ENCODE assay signal across 20 cellular contexts in genomic region chr10:83984256-83984640, GRCh38.
"Had no signal": no experiment of that assay in that cellular context is flagged by ENCODE, and none has a peak within 500 bp of the region (broad histone marks: within the 10 kb centered on the region; RNA-seq: fewer than 3 reads in every experiment).

No MANE protein-coding gene starts in this region.

- H3K9ac ChIP-seq: neural progenitor cell had no signal

- H3K4me3 ChIP-seq: colonic mucosa, hepatocyte, mucosa of descending colon, neural progenitor cell, ovary, prostate gland, smooth muscle cell, suprapubic skin, thyroid gland, upper lobe of left lung, uterus had no signal

- H3K27ac Mint-ChIP-seq: natural killer cell, neural progenitor cell had no signal

- H3K79me2 ChIP-seq: hepatocyte had no signal

- H3K4me1 ChIP-seq: colonic mucosa, prostate gland, thyroid gland, upper lobe of left lung, uterus had no signal

- H3K4me2 ChIP-seq: hepatocyte, neural progenitor cell, smooth muscle cell had no signal

- H3K27me3 ChIP-seq: colonic mucosa, hepatocyte, neural progenitor cell, ovary, suprapubic skin, thyroid gland, upper lobe of left lung, uterus had no signal

- H3K4me3 Mint-ChIP-seq: natural killer cell, neural progenitor cell had no signal

- H3K9me3 Mint-ChIP-seq: natural killer cell, neural progenitor cell had no signal

- DNase-seq: colonic mucosa; erythroblast; foreskin melanocyte; head of caudate nucleus; left colon; left ventricle myocardium superior; mucosa of descending colon; natural killer cell; nucleus accumbens; ovary; stimulated activated CD4-positive, alpha-beta T cell treated with anti-CD3 and anti-CD28 coated beads, Interleukin-2, amount 100 ng/mL, for 48 hours; stimulated activated naive CD8-positive, alpha-beta T cell treated with anti-CD3 and anti-CD28 coated beads, Interleukin-15, Interleukin-2, amounts not matched to agents 100 U/mL and 50 U/mL, for 24 hours; thyroid gland; upper lobe of left lung; uterus had no signal

- H3K36me3 ChIP-seq: colonic mucosa, neural progenitor cell, ovary, prostate gland, suprapubic skin, thyroid gland, upper lobe of left lung, uterus had no signal

- H3K27ac ChIP-seq: colonic mucosa, hepatocyte, neural progenitor cell, ovary, prostate gland, suprapubic skin, thyroid gland, upper lobe of left lung, uterus had no signal

- ATAC-seq: left colon; left ventricle myocardium superior; mucosa of descending colon; natural killer cell; stimulated activated naive CD8-positive, alpha-beta T cell treated with anti-CD3 and anti-CD28 coated beads, Interleukin-15, Interleukin-2, amounts not matched to agents 100 U/mL and 50 U/mL, for 24 hours had no signal

- H3K9me3 ChIP-seq: colonic mucosa, mucosa of descending colon, ovary, prostate gland, suprapubic skin, thyroid gland, upper lobe of left lung, uterus had no signal

- H2AFZ ChIP-seq: hepatocyte, neural progenitor cell had no signal

- H3K36me3 Mint-ChIP-seq: natural killer cell, neural progenitor cell had no signal
